Comparison of ENCODE assay signal across 1 cellular context in the genomic region with DNA sequence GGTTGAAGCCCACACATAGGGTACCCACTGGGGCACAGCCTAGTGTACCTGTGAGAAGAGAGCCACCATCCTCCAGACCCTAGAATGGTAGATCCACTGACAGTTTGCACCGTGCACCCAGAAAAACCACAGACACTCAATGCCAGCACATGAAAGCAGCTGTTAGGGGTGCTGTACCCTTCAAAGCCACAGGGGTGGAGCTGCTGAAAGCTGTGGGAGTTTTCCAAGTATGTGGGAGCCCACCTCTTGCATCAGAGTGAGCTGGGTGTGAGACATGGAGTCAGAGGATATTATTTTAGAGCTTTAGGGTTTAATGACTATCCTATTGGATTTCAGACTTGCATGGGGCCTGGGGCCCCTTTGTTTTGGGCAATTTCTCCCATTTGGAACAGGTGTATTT.
TF ChIP-seq lines count a peak whose summit lies in the region.

No MANE protein-coding gene starts in this region.

TF ChIP-seq in WTC11, 78 proteins besides CTCF, POLR2A, EP300 and RAD21 (continued from another document):
- TF ChIP-seq, protein P1, sequence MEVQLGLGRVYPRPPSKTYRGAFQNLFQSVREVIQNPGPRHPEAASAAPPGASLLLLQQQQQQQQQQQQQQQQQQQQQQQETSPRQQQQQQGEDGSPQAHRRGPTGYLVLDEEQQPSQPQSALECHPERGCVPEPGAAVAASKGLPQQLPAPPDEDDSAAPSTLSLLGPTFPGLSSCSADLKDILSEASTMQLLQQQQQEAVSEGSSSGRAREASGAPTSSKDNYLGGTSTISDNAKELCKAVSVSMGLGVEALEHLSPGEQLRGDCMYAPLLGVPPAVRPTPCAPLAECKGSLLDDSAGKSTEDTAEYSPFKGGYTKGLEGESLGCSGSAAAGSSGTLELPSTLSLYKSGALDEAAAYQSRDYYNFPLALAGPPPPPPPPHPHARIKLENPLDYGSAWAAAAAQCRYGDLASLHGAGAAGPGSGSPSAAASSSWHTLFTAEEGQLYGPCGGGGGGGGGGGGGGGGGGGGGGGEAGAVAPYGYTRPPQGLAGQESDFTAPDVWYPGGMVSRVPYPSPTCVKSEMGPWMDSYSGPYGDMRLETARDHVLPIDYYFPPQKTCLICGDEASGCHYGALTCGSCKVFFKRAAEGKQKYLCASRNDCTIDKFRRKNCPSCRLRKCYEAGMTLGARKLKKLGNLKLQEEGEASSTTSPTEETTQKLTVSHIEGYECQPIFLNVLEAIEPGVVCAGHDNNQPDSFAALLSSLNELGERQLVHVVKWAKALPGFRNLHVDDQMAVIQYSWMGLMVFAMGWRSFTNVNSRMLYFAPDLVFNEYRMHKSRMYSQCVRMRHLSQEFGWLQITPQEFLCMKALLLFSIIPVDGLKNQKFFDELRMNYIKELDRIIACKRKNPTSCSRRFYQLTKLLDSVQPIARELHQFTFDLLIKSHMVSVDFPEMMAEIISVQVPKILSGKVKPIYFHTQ (CRISPR knock-in tag; IDR thresholded peaks at IDR 0.05): no peak
